ENCODE assay signal across 8 cellular contexts in genomic region chr1:21217812-21218596, GRCh38. TPM values are rescaled to one million over a fixed set of nuclear protein-coding genes. Genes with fewer than 3 reads are reported as not detected.
DNase-seq lines count a peak whose midpoint lies in the region; ATAC-seq and TF ChIP-seq lines count a peak whose summit lies in the region.

No MANE protein-coding gene starts in this region.

- no peaks in the 10 kb centered on the region for H3K79me2 ChIP-seq in MM.1S (ENCODE audit: low read length)

- DNase-seq in ELF-1 (ENCODE audit: low read depth, low spot score) (peak; percentile 90), MM.1S (no peak), left cardiac atrium (peak; percentile 43), T1000 (lab: John Stamatoyannopoulos, UW) (no peak)
- DNase-seq in activated T-cell treated with anti-CD3 and anti-CD28 coated beads, Interleukin-2, amount 50 U/mL, for 1 hour, result peak; percentile 36
- DNase-seq in stimulated activated CD4-positive, alpha-beta T cell treated with anti-CD3 and anti-CD28 coated beads, Interleukin-4, amount 100 ng/mL, for 24 hours, result peak; percentile 48

- TF ChIP-seq CTCF in MM.1S (IDR thresholded peaks at IDR 0.05; ENCODE audit: low read length), result peak; percentile 46

- H3K27ac ChIP-seq in MM.1S (ENCODE audit: low read length), result no peak overlapping the region

- H3K9ac ChIP-seq in MM.1S (ENCODE audit: low read length), result no peak overlapping the region

- intact Hi-C loops in left cardiac atrium (cut with DNase I), result no loop called here

- ATAC-seq in left cardiac atrium (peak in 1 of 2 donors; percentile 12), GM18909 (IDR thresholded peaks at IDR 0.05; ENCODE audit: poor library complexity, unreplicated experiment) (no peak), GM21390 (IDR thresholded peaks at IDR 0.05; ENCODE audit: unreplicated experiment) (no peak)

- no peak overlapping the region for H2AFZ ChIP-seq in MM.1S (ENCODE audit: low read length)

- H3K9me2 ChIP-seq in MM.1S (replicated peaks; ENCODE audit: insufficient read depth, low read length), result no peaks in the 10 kb centered on the region

- no peak overlapping the region for H3K4me3 ChIP-seq in MM.1S (ENCODE audit: low read length)

- H3K9me3 ChIP-seq in MM.1S (replicated peaks; ENCODE audit: insufficient read depth, low read length), result no peaks in the 10 kb centered on the region

- no peaks in the 10 kb centered on the region for H3F3A ChIP-seq in MM.1S (ENCODE audit: insufficient read depth, low read length)

- no peaks in the 10 kb centered on the region for H3K36me3 ChIP-seq in MM.1S (replicated peaks; ENCODE audit: insufficient read depth, low read length)

- H3K4me2 ChIP-seq in MM.1S (ENCODE audit: low read depth, low read length), result no peak overlapping the region

- H3K27me3 ChIP-seq in MM.1S (replicated peaks; ENCODE audit: insufficient read depth, low read length), result no peaks in the 10 kb centered on the region

- H3K4me1 ChIP-seq in MM.1S (ENCODE audit: low read length), result no peaks in the 10 kb centered on the region

- no peaks in the 10 kb centered on the region for H4K20me1 ChIP-seq in MM.1S (ENCODE audit: insufficient read depth, low read length)

RNA-seq across cellular contexts. Expression of gene EIF4G3, which starts 41.3 kb away (rescaled TPM):
- total RNA-seq in left cardiac atrium, result 10 to 100 TPM; 38.2 to 48.2 TPM

Comparison
In these comparisons a context has a peak if more than half of its experiments do, and no peak if none do; other contexts are left out.
1. DNase-seq: peak in ELF-1 (single experiment), activated T-cell treated with anti-CD3 and anti-CD28 coated beads, Interleukin-2, amount 50 U/mL, for 1 hour (single experiment), left cardiac atrium (single experiment) and stimulated activated CD4-positive, alpha-beta T cell treated with anti-CD3 and anti-CD28 coated beads, Interleukin-4, amount 100 ng/mL, for 24 hours (single experiment); none in MM.1S (single experiment) and T1000 (single experiment).